ENCODE assay signal across 12 cellular contexts in genomic region chr12:52186135-52186840, GRCh38. TPM values are rescaled to one million over a fixed set of nuclear protein-coding genes. Genes with fewer than 3 reads are reported as not detected.
DNase-seq lines count a peak whose midpoint lies in the region; ATAC-seq, FAIRE-seq and TF ChIP-seq lines count a peak whose summit lies in the region.
"Had no signal": no experiment of that assay in that cellular context is flagged by ENCODE, and none has a peak within 500 bp of the region (broad histone marks: within the 10 kb centered on the region; RNA-seq: fewer than 3 reads in every experiment).

No MANE protein-coding gene starts in this region.

- H2AFZ ChIP-seq in astrocyte (ENCODE audit: low read depth, low read length) = peak overlapping the region; percentile 6
- peak overlapping the region; percentile 20 for H2AFZ ChIP-seq in keratinocyte (ENCODE audit: control insufficient read depth, low read length)

- FAIRE-seq in astrocyte (lab: Jason Lieb, UNC) = peak; percentile 20
- FAIRE-seq in keratinocyte (lab: Jason Lieb, UNC) = peak; percentile 96

- H3K9me3 ChIP-seq in HUES64 (ENCODE audit: insufficient read depth, low read depth, low read length) (no peaks in the 10 kb centered on the region), astrocyte (ENCODE audit: insufficient read depth, low read depth, low read length) (no peaks in the 10 kb centered on the region), keratinocyte (ENCODE audit: control insufficient read depth, low read depth, low read length) (no peaks in the 10 kb centered on the region)
- H3K9me3 ChIP-seq: gastrocnemius medialis had no signal

- no peak overlapping the region for H3K4me3 ChIP-seq in HUES64 (ENCODE audit: low read length)
- H3K4me3 ChIP-seq in astrocyte (ENCODE audit: insufficient read depth, low read depth, low read length) = no peak overlapping the region
- H3K4me3 ChIP-seq in keratinocyte (ENCODE audit: control insufficient read depth in 2 of 3, extremely low read depth in 1 of 3, insufficient read depth in 2 of 3, low read depth in 1 of 3, low read length in 3 of 3) = no peak overlapping the region
- H3K4me3 ChIP-seq: gastrocnemius medialis had no signal

- no peak overlapping the region for H3K4me3 Mint-ChIP-seq in astrocyte (ENCODE audit: unreplicated experiment)
- H3K4me3 Mint-ChIP-seq: CD8-positive, alpha-beta memory T cell; stimulated activated naive CD8-positive, alpha-beta T cell treated with anti-CD3 and anti-CD28 coated beads, Interleukin-15, Interleukin-2, amounts not matched to agents 100 ng/mL and 50 ng/mL, for 24 hours had no signal

- in situ Hi-C loops in ACHN (cut with HindIII; ENCODE audit: low pct_ligation_motif_present, low pct_unique_long_range_greater_than_20kb, low sequenced_read_pairs) = no loop called here

- peak overlapping the region; percentile 71 for H3K27ac Mint-ChIP-seq in astrocyte (ENCODE audit: unreplicated experiment)
- H3K27ac Mint-ChIP-seq: stimulated activated naive CD8-positive, alpha-beta T cell treated with anti-CD3 and anti-CD28 coated beads, Interleukin-15, Interleukin-2, amounts not matched to agents 100 ng/mL and 50 ng/mL, for 24 hours had no signal

- ATAC-seq in HG03095 (IDR thresholded peaks at IDR 0.05; ENCODE audit: unreplicated experiment) = no peak
- ATAC-seq: gastrocnemius medialis had no signal

- H3K4me1 ChIP-seq in HUES64 (ENCODE audit: insufficient read depth, low read length) = peaks cover 35% of the 10 kb centered on the region
- H3K4me1 ChIP-seq in astrocyte (ENCODE audit: insufficient read depth, low read length) = peaks cover 77% of the 10 kb centered on the region
- H3K4me1 ChIP-seq in keratinocyte (ENCODE audit: control insufficient read depth, extremely low read depth, insufficient read depth, low read length) = peaks cover 68% of the 10 kb centered on the region

- H3K79me2 ChIP-seq in astrocyte (ENCODE audit: insufficient read depth, low read length) (no peaks in the 10 kb centered on the region), keratinocyte (ENCODE audit: control insufficient read depth, insufficient read depth, low read length) (no peaks in the 10 kb centered on the region)

- H3K36me3 ChIP-seq in HUES64 (ENCODE audit: insufficient read depth, low read length) = no peaks in the 10 kb centered on the region
- no peaks in the 10 kb centered on the region for H3K36me3 ChIP-seq in astrocyte (ENCODE audit: insufficient read depth, low read length)
- H3K36me3 ChIP-seq in keratinocyte (ENCODE audit: control insufficient read depth in 2 of 2, extremely low read depth in 1 of 2, insufficient read depth in 2 of 2, low read length in 2 of 2) = no peaks in the 10 kb centered on the region
- H3K36me3 ChIP-seq: gastrocnemius medialis had no signal

- H3K27ac ChIP-seq in HUES64 (ENCODE audit: low read depth, low read length) (0 out of 2 replicates have a peak overlapping the region, but pooled peaks have one; percentile 28), astrocyte (ENCODE audit: low read depth, low read length) (peak overlapping the region; percentile 60), keratinocyte (ENCODE audit: control insufficient read depth, insufficient read depth, low read length) (peak overlapping the region; percentile 49)
- H3K27ac ChIP-seq: gastrocnemius medialis had no signal

- no peaks in the 10 kb centered on the region for H3K9me3 Mint-ChIP-seq in astrocyte (ENCODE audit: unreplicated experiment)
- H3K9me3 Mint-ChIP-seq: CD8-positive, alpha-beta memory T cell; stimulated activated naive CD8-positive, alpha-beta T cell treated with anti-CD3 and anti-CD28 coated beads, Interleukin-15, Interleukin-2, amounts not matched to agents 100 ng/mL and 50 ng/mL, for 24 hours had no signal

- H4K20me1 ChIP-seq in astrocyte (ENCODE audit: insufficient read depth, low read length) (no peaks in the 10 kb centered on the region), keratinocyte (ENCODE audit: control insufficient read depth, extremely low read depth, insufficient read depth, low read length) (no peaks in the 10 kb centered on the region)

- H3K4me2 ChIP-seq in astrocyte (ENCODE audit: low read length) = peak overlapping the region; percentile 21
- H3K4me2 ChIP-seq in keratinocyte (ENCODE audit: control insufficient read depth, extremely low read depth, insufficient read depth, low read depth, low read length) = peak overlapping the region; percentile 41

- peaks cover 62% of the 10 kb centered on the region for H3K4me1 Mint-ChIP-seq in astrocyte (ENCODE audit: low read depth, unreplicated experiment)

- no peaks in the 10 kb centered on the region for H3K9me1 ChIP-seq in keratinocyte (ENCODE audit: control insufficient read depth, extremely low read depth, insufficient read depth, low read length)

- WGBS in HUES64 = 74% methylated on average over 6 of the region's 6 CpGs

- TF ChIP-seq CTCF in astrocyte (IDR thresholded peaks at IDR 0.05; ENCODE audit: insufficient read depth, low read depth, low read length) (no peak), keratinocyte (optimal IDR thresholded peaks at IDR 0.05 in 1 of 3, IDR thresholded peaks at IDR 0.05 in 1 of 3, conservative IDR thresholded peaks at IDR 0.05 in 1 of 3; ENCODE audit: extremely low read depth in 1 of 3, insufficient read depth in 2 of 3, low read length in 3 of 3) (no peak), GM10266 (IDR thresholded peaks at IDR 0.05; ENCODE audit: control insufficient read depth, insufficient read depth, low read depth, missing control alignments) (no peak)

- peaks cover 1% of the 10 kb centered on the region for H3K36me3 Mint-ChIP-seq in astrocyte (ENCODE audit: low read depth, unreplicated experiment)
- H3K36me3 Mint-ChIP-seq: CD8-positive, alpha-beta memory T cell had no signal

- DNase-seq in ACHN (peak; percentile 86), astrocyte (ENCODE audit: low read depth) (peak; percentile 89), keratinocyte (ENCODE audit: low read depth, low spot score) (no peak), GM10266 (ENCODE audit: extremely low spot score) (no peak), NCI-H187 (lab: John Stamatoyannopoulos, UW) (no peak)
- no peak for DNase-seq in activated CD8-positive, alpha-beta memory T cell treated with anti-CD3 and anti-CD28 coated beads, Interleukin-2, amount 50 U/mL, for 4 hours
- DNase-seq: CD8-positive, alpha-beta memory T cell; gastrocnemius medialis; nucleus accumbens had no signal

- no peak overlapping the region for H3K9ac ChIP-seq in HUES64 (ENCODE audit: low read depth, low read length)
- peak overlapping the region; percentile 43 for H3K9ac ChIP-seq in astrocyte (ENCODE audit: low read length)
- no peak overlapping the region for H3K9ac ChIP-seq in keratinocyte (ENCODE audit: control insufficient read depth, extremely low read depth, insufficient read depth, low read length)

- dilution Hi-C loops in keratinocyte (cut with MboI; ENCODE audit: extremely low pct_ligation_motif_present, low sequenced_read_pairs) = no loop called here

- no peaks in the 10 kb centered on the region for H3K27me3 Mint-ChIP-seq in astrocyte (ENCODE audit: low read depth, unreplicated experiment)
- H3K27me3 Mint-ChIP-seq: stimulated activated naive CD8-positive, alpha-beta T cell treated with anti-CD3 and anti-CD28 coated beads, Interleukin-15, Interleukin-2, amounts not matched to agents 100 ng/mL and 50 ng/mL, for 24 hours had no signal

- no peaks in the 10 kb centered on the region for H3K27me3 ChIP-seq in HUES64 (ENCODE audit: insufficient read depth, low read length)
- no peaks in the 10 kb centered on the region for H3K27me3 ChIP-seq in astrocyte (ENCODE audit: insufficient read depth, low read length)
- no peaks in the 10 kb centered on the region for H3K27me3 ChIP-seq in keratinocyte (ENCODE audit: control insufficient read depth, extremely low read depth, insufficient read depth, low read length)
- H3K27me3 ChIP-seq: gastrocnemius medialis had no signal

RNA-seq across cellular contexts. Expression of gene KRT80, which starts 5.5 kb away (rescaled TPM):
- not detected for polyA plus RNA-seq in HUES64 (2013, experiment 1 of 2)
- 0.13 TPM for polyA plus RNA-seq in HUES64 (2013, experiment 2 of 2)
- total RNA-seq in astrocyte = 2.8 and 3.6 TPM in 2 replicates
- 3.3 to 7.2 TPM (median 4.1 TPM) in 3 replicates for polyA plus RNA-seq in keratinocyte
- polyA plus RNA-seq in keratinocyte (2011; ENCODE audit: low read depth) = 109 TPM
- 4.2 and 7.4 TPM in 2 replicates for polyA plus RNA-seq in keratinocyte (2011; cell fraction: cytosol; rRNA removed)
- 7.3 and 11.7 TPM in 2 replicates for polyA plus RNA-seq in keratinocyte (2011; cell fraction: nucleus; rRNA removed)
- polyA plus RNA-seq in keratinocyte (2012; ENCODE audit: low replicate concordance) = 7.1 and 246 TPM in 2 replicates
- polyA minus RNA-seq in keratinocyte = 4.3 to 10.4 TPM (median 6.0 TPM) in 3 replicates
- 7.9 TPM for polyA minus RNA-seq in keratinocyte (2011; cell fraction: cytosol; rRNA and poly(A)+ RNA removed)
- polyA minus RNA-seq in keratinocyte (2011; cell fraction: nucleus; rRNA and poly(A)+ RNA removed) = 6.9 and 10.4 TPM in 2 replicates
- total RNA-seq: CD8-positive, alpha-beta memory T cell had no signal
- polyA plus RNA-seq: CD8-positive, alpha-beta memory T cell had no signal

RNA-seq across cellular contexts. Expression of gene KRT7, which starts 46.8 kb away (rescaled TPM):
- polyA plus RNA-seq in HUES64 (2013, experiment 1 of 2) = 6.0 TPM
- polyA plus RNA-seq in HUES64 (2013, experiment 2 of 2) = 4.9 TPM
- 97.6 and 149 TPM in 2 replicates for total RNA-seq in astrocyte
- polyA plus RNA-seq in keratinocyte = 112 to 224 TPM (median 117 TPM) in 3 replicates
- 24.1 TPM for polyA plus RNA-seq in keratinocyte (2011; ENCODE audit: low read depth)
- polyA plus RNA-seq in keratinocyte (2011; cell fraction: cytosol; rRNA removed) = 212 and 224 TPM in 2 replicates
- polyA plus RNA-seq in keratinocyte (2011; cell fraction: nucleus; rRNA removed) = 226 and 228 TPM in 2 replicates
- polyA plus RNA-seq in keratinocyte (2012; ENCODE audit: low replicate concordance) = 12.2 and 287 TPM in 2 replicates
- polyA minus RNA-seq in keratinocyte = 128 to 386 TPM (median 130 TPM) in 3 replicates
- 274 TPM for polyA minus RNA-seq in keratinocyte (2011; cell fraction: cytosol; rRNA and poly(A)+ RNA removed)
- polyA minus RNA-seq in keratinocyte (2011; cell fraction: nucleus; rRNA and poly(A)+ RNA removed) = 101 and 129 TPM in 2 replicates
- polyA plus RNA-seq: CD8-positive, alpha-beta memory T cell had no signal

Comparison
In these comparisons a context has a peak if more than half of its experiments do, and no peak if none do; other contexts are left out.
1. DNase-seq: peak in ACHN (single experiment) and astrocyte (single experiment); none in keratinocyte (single experiment), GM10266 (single experiment), NCI-H187 (0 of 2) and activated CD8-positive, alpha-beta memory T cell treated with anti-CD3 and anti-CD28 coated beads, Interleukin-2, amount 50 U/mL, for 4 hours (single experiment).
2. Peak in every context shown above with its lines, with median percentiles within 50 percentile points of each other: H3K27ac ChIP-seq.